ENCODE assay signal across 14 cellular contexts in genomic region chr3:87336761-87337160, GRCh38.
"Had no signal": no experiment of that assay in that cellular context is flagged by ENCODE, and none has a peak within 500 bp of the region (broad histone marks: within the 10 kb centered on the region; RNA-seq: fewer than 3 reads in every experiment).

No MANE protein-coding gene starts in this region.

- H3K36me3 ChIP-seq: stomach, thoracic aorta had no signal

- ATAC-seq: activated CD4-positive, CD25-positive, alpha-beta regulatory T cell treated with anti-CD3 and anti-CD28 coated beads, Interleukin-2, amount 50 U/mL, for 24 hours; left cardiac atrium; naive thymus-derived CD4-positive, alpha-beta T cell had no signal

- H3K9me3 ChIP-seq: stomach, thoracic aorta had no signal

- H3K27ac ChIP-seq: skin epidermis, stomach, thoracic aorta had no signal

- DNase-seq: activated T-cell treated with anti-CD3 and anti-CD28 coated beads, Interleukin-2, amount 50 U/mL, for 1 hour; amniotic stem cell; cerebellar nuclear complex; dermis blood vessel endothelial cell; erythroblast; hypothalamus; left cardiac atrium; naive thymus-derived CD4-positive, alpha-beta T cell; stimulated activated CD4-positive, alpha-beta T cell treated with anti-CD3 and anti-CD28 coated beads, Interleukin-4, amount 100 ng/mL, for 4 hours; stomach had no signal

- H3K27me3 ChIP-seq: stomach had no signal

- H3K4me3 ChIP-seq: lung, skin epidermis, stomach, thoracic aorta had no signal
